Comparison of ENCODE assay signal across 15 cellular contexts in the genomic region with DNA sequence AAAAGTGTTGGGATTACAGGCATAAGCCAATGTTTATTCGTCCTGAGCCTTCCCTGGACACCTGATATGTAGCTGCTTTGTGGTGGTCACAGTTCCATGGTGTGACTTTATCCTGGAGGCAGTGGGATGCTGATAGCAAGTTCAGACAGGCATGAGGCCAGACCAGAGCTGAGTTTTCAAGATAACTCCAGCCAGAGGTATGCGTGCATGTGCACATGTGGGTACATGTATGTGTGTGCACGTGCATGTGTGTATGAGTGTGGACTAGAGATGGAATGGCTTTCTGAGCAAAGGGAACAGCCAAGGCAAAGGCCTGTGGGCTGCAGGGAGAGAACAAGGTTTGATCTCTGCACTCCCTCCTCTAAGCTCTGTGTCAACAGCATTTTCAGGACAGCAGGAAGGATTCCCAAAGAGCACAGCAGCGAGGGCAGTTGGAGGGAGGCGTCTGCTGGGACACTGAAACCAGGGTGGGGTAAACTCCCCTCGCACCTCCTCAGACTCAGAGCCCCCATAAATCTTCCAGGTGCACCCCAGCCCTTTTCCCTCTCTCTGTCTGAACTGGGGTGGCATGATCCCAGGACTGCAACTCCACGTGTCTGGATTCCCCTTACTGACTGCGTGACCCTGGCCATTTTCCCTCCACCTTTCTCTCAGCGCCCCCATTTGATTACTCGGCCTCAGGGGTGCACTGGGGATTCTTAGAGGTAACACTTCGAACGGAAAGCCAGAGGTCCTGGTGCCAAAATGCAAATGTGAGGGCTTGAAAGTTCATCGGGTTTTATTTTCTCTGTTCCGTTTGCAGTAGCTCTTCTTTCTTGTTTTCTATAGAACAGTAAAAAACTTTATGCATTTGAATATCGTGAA. TPM values are rescaled to one million over a fixed set of nuclear protein-coding genes. Genes with fewer than 3 reads are reported as not detected.
DNase-seq lines count a peak whose midpoint lies in the region; ATAC-seq and TF ChIP-seq lines count a peak whose summit lies in the region.
"Had no signal": no experiment of that assay in that cellular context is flagged by ENCODE, and none has a peak within 500 bp of the region (broad histone marks: within the 10 kb centered on the region; RNA-seq: fewer than 3 reads in every experiment).

No MANE protein-coding gene starts in this region.

- no peak overlapping the region for H3K4me3 Mint-ChIP-seq in activated CD4-positive, alpha-beta T cell treated with anti-CD3 and anti-CD28 coated beads, Interleukin-2, amount 10 ng/mL, durations not matched to agents 7 days and 5 days
- H3K4me3 Mint-ChIP-seq in activated naive CD8-positive, alpha-beta T cell treated with anti-CD3 and anti-CD28 coated beads, Interleukin-2, amount 50 U/mL, for 24 hours, result peak overlapping the region; percentile 44
- H3K4me3 Mint-ChIP-seq in endothelial cell (ENCODE audit: unreplicated experiment), result no peak overlapping the region

- H3K27ac Mint-ChIP-seq in activated CD4-positive, alpha-beta T cell treated with anti-CD3 and anti-CD28 coated beads, Interleukin-2, amount 10 ng/mL, durations not matched to agents 7 days and 5 days, result peak overlapping the region; percentile 50
- peak overlapping the region; percentile 79 for H3K27ac Mint-ChIP-seq in activated naive CD8-positive, alpha-beta T cell treated with anti-CD3 and anti-CD28 coated beads, Interleukin-2, amount 50 U/mL, for 24 hours
- H3K27ac Mint-ChIP-seq in endothelial cell (ENCODE audit: unreplicated experiment), result no peak overlapping the region

- CTCF ChIA-PET in activated CD4-positive, alpha-beta T cell treated with anti-CD3 and anti-CD28 coated beads, Interleukin-2, amount 10 ng/mL, durations not matched to agents 7 days and 5 days (lab: Charles Lee), result interaction anchor here (1.1 to 1.5 kb wide), 3 partner anchors 12 to 70 kb away, joined by 4 to 6 read pairs (median 5); no protein-coding TSS in a partner anchor

- 71 to 77% (median 75%) methylated on average over 15 of the region's 15 CpGs for WGBS in psoas muscle, 3 donors

- H3K27me3 ChIP-seq in H7 (ENCODE audit: control insufficient read depth, insufficient read depth, low read length), result no peaks in the 10 kb centered on the region
- no peaks in the 10 kb centered on the region for H3K27me3 ChIP-seq in psoas muscle (ENCODE audit: insufficient read depth in 3 of 3, low read length in 2 of 3)
- H3K27me3 ChIP-seq: transverse colon had no signal

- H3K27me3 Mint-ChIP-seq in activated CD4-positive, alpha-beta T cell treated with anti-CD3 and anti-CD28 coated beads, Interleukin-2, amount 10 ng/mL, durations not matched to agents 7 days and 5 days, result no peaks in the 10 kb centered on the region
- no peaks in the 10 kb centered on the region for H3K27me3 Mint-ChIP-seq in activated naive CD8-positive, alpha-beta T cell treated with anti-CD3 and anti-CD28 coated beads, Interleukin-2, amount 50 U/mL, for 24 hours
- peaks cover 2% of the 10 kb centered on the region for H3K27me3 Mint-ChIP-seq in endothelial cell (ENCODE audit: unreplicated experiment)

- ATAC-seq in activated naive CD8-positive, alpha-beta T cell treated with anti-CD3 and anti-CD28 coated beads, Interleukin-2, amount 50 U/mL, for 24 hours, result no peak
- no peak for ATAC-seq in psoas muscle
- ATAC-seq in HG03457 (IDR thresholded peaks at IDR 0.05; ENCODE audit: unreplicated experiment), result no peak

- no peak overlapping the region for H3K4me3 ChIP-seq in H7 (ENCODE audit: insufficient read depth, low read depth, low read length)
- H3K4me3 ChIP-seq in psoas muscle, result no peak overlapping the region
- H3K4me3 ChIP-seq: transverse colon had no signal

- H3K9me3 ChIP-seq in psoas muscle, result no peaks in the 10 kb centered on the region
- H3K9me3 ChIP-seq: transverse colon had no signal

- H3K27ac ChIP-seq in psoas muscle, result no peak overlapping the region
- H3K27ac ChIP-seq: KMS-11, transverse colon had no signal

- H3K9me3 Mint-ChIP-seq in activated CD4-positive, alpha-beta T cell treated with anti-CD3 and anti-CD28 coated beads, Interleukin-2, amount 10 ng/mL, durations not matched to agents 7 days and 5 days, result no peaks in the 10 kb centered on the region
- peaks cover 3% of the 10 kb centered on the region for H3K9me3 Mint-ChIP-seq in activated naive CD8-positive, alpha-beta T cell treated with anti-CD3 and anti-CD28 coated beads, Interleukin-2, amount 50 U/mL, for 24 hours
- no peaks in the 10 kb centered on the region for H3K9me3 Mint-ChIP-seq in endothelial cell (ENCODE audit: unreplicated experiment)

- peaks cover 81% of the 10 kb centered on the region for H3K4me1 Mint-ChIP-seq in activated CD4-positive, alpha-beta T cell treated with anti-CD3 and anti-CD28 coated beads, Interleukin-2, amount 10 ng/mL, durations not matched to agents 7 days and 5 days
- peaks cover 91% of the 10 kb centered on the region for H3K4me1 Mint-ChIP-seq in activated naive CD8-positive, alpha-beta T cell treated with anti-CD3 and anti-CD28 coated beads, Interleukin-2, amount 50 U/mL, for 24 hours
- peaks cover 14% of the 10 kb centered on the region for H3K4me1 Mint-ChIP-seq in endothelial cell (ENCODE audit: unreplicated experiment)

- intact Hi-C loops in posterior vena cava (cut with DNase I), result no loop called here
- intact Hi-C loops in psoas muscle (cut with DNase I), result no loop called here

- H3K36me3 ChIP-seq in H7 (replicated peaks; ENCODE audit: control insufficient read depth, insufficient read depth, low read length) (no peaks in the 10 kb centered on the region), psoas muscle (ENCODE audit: insufficient read depth in 1 of 2, low read depth in 1 of 2) (no peaks in the 10 kb centered on the region)
- H3K36me3 ChIP-seq: transverse colon had no signal

- POLR2A ChIA-PET in activated CD4-positive, alpha-beta T cell treated with anti-CD3 and anti-CD28 coated beads, Interleukin-2, amount 10 ng/mL, durations not matched to agents 7 days and 5 days (lab: Charles Lee), result no interaction called here

- no peaks in the 10 kb centered on the region for H3K4me1 ChIP-seq in psoas muscle

- no peak for TF ChIP-seq CTCF in psoas muscle (IDR thresholded peaks at IDR 0.05)
- TF ChIP-seq CTCF in endothelial cell (IDR thresholded peaks at IDR 0.05; ENCODE audit: unreplicated experiment), result no peak

- peaks cover 64% of the 10 kb centered on the region for H3K36me3 Mint-ChIP-seq in activated CD4-positive, alpha-beta T cell treated with anti-CD3 and anti-CD28 coated beads, Interleukin-2, amount 10 ng/mL, durations not matched to agents 7 days and 5 days (ENCODE audit: low read depth)
- peaks cover 47% of the 10 kb centered on the region for H3K36me3 Mint-ChIP-seq in activated naive CD8-positive, alpha-beta T cell treated with anti-CD3 and anti-CD28 coated beads, Interleukin-2, amount 50 U/mL, for 24 hours (ENCODE audit: low read depth)
- H3K36me3 Mint-ChIP-seq in endothelial cell (ENCODE audit: low read depth, unreplicated experiment), result no peaks in the 10 kb centered on the region

- no peak for DNase-seq in activated CD4-positive, alpha-beta T cell treated with anti-CD3 and anti-CD28 coated beads, Interleukin-2, amount 10 ng/mL, durations not matched to agents 7 days and 5 days
- no peak for DNase-seq in activated CD4-positive, alpha-beta T cell treated with anti-CD3 and anti-CD28 coated beads, Interleukin-2, amount 50 U/mL, for 48 hours
- DNase-seq in H7 (peak; percentile 17), posterior vena cava (ENCODE audit: low spot score) (peak; percentile 17), psoas muscle (no peak), endothelial cell (ENCODE audit: low spot score) (no peak)
- DNase-seq in activated naive CD8-positive, alpha-beta T cell treated with anti-CD3 and anti-CD28 coated beads, Interleukin-2, amount 50 U/mL, for 24 hours, result no peak
- DNase-seq: DMS153, NCI-H1930, NCI-H82, Right ventricle myocardium superior, transverse colon had no signal

RNA-seq across cellular contexts. Expression of a gene that starts 15.3 kb away (rescaled TPM):
- 100 to 1,000 TPM; 428 to 468 TPM for total RNA-seq in activated CD4-positive, alpha-beta T cell treated with anti-CD3 and anti-CD28 coated beads, Interleukin-2, amount 10 ng/mL, durations not matched to agents 7 days and 5 days
- total RNA-seq in H7 (2014; rRNA removed; shearing (Covaris generic)), result 0.80 and 0.85 TPM in 2 replicates
- total RNA-seq in posterior vena cava (10 to 100 TPM; 37.8 to 53.2 TPM), psoas muscle (10 to 100 TPM in 1 of 4 donors, 1 to 10 TPM in 3; 6.4 to 13.6 (median 7.8) TPM), endothelial cell (ENCODE audit: unreplicated experiment) (2.4 TPM)
- 1 to 10 TPM; 2.3 to 4.5 (median 2.7) TPM for polyA plus RNA-seq in psoas muscle

RNA-seq across cellular contexts. Expression of a gene that starts 42.9 kb away (rescaled TPM):
- total RNA-seq in activated CD4-positive, alpha-beta T cell treated with anti-CD3 and anti-CD28 coated beads, Interleukin-2, amount 10 ng/mL, durations not matched to agents 7 days and 5 days, result not detected
- total RNA-seq in H7 (2014; rRNA removed; shearing (Covaris generic)), result not detected in 2 replicates
- total RNA-seq in posterior vena cava (under 1 TPM in 1 of 2 donors, not detected in 1; 0.60 TPM), psoas muscle (under 1 TPM in 3 of 4 donors, not detected in 1; 0.17 to 0.67 (median 0.19) TPM), endothelial cell (ENCODE audit: unreplicated experiment) (7.8 TPM)
- polyA plus RNA-seq in psoas muscle, result under 1 TPM in 2 of 3 donors, not detected in 1; 0.05 to 0.14 TPM
- total RNA-seq: A673 had no signal

Comparison
In these comparisons a context has a peak if more than half of its experiments do, and no peak if none do; other contexts are left out.
1. DNase-seq: peak in H7 (single experiment) and posterior vena cava (single experiment); none in activated CD4-positive, alpha-beta T cell treated with anti-CD3 and anti-CD28 coated beads, Interleukin-2, amount 10 ng/mL, durations not matched to agents 7 days and 5 days (single experiment), activated CD4-positive, alpha-beta T cell treated with anti-CD3 and anti-CD28 coated beads, Interleukin-2, amount 50 U/mL, for 48 hours (0 of 2), activated naive CD8-positive, alpha-beta T cell treated with anti-CD3 and anti-CD28 coated beads, Interleukin-2, amount 50 U/mL, for 24 hours (single experiment), psoas muscle (0 of 2) and endothelial cell (single experiment).
2. RNA of a gene that starts 15.3 kb away (total RNA-seq): 428 to 468 TPM in activated CD4-positive, alpha-beta T cell treated with anti-CD3 and anti-CD28 coated beads, Interleukin-2, amount 10 ng/mL, durations not matched to agents 7 days and 5 days; 37.8 to 53.2 TPM in posterior vena cava, 6.4 to 13.6 TPM in psoas muscle, 2.4 TPM in endothelial cell (single experiment) and 0.80 to 0.85 TPM in H7; every median in the first group is over 4 times any median in the second.